In genomic region chr16:57612494-57612893, GRCh38 we compare ENCODE assay signal across 27 cellular contexts. TPM values are rescaled to one million over a fixed set of nuclear protein-coding genes. Genes with fewer than 3 reads are reported as not detected.
DNase-seq lines count a peak whose midpoint lies in the region; ATAC-seq and TF ChIP-seq lines count a peak whose summit lies in the region.
"Had no signal": no experiment of that assay in that cellular context is flagged by ENCODE, and none has a peak within 500 bp of the region (broad histone marks: within the 10 kb centered on the region; RNA-seq: fewer than 3 reads in every experiment).

No MANE protein-coding gene starts in this region.

- ATAC-seq in activated CD8-positive, alpha-beta memory T cell treated with anti-CD3 and anti-CD28 coated beads, Interleukin-2, amount 10 ng/mL, durations not matched to agents 7 days and 5 days = no peak
- no peak for ATAC-seq in central memory CD8-positive, alpha-beta T cell (replicated peaks; ENCODE audit: extremely low read depth, poor library complexity, severe bottlenecking)
- ATAC-seq: left cardiac atrium, psoas muscle had no signal

- peaks cover 19% of the 10 kb centered on the region for H3K4me1 ChIP-seq in osteoblast (ENCODE audit: insufficient read depth, low read length)
- H3K4me1 ChIP-seq: psoas muscle had no signal

- H3K4me3 ChIP-seq in osteoblast (ENCODE audit: insufficient read depth, low read length) = no peak overlapping the region
- H3K4me3 ChIP-seq: psoas muscle had no signal

- H3K4me1 Mint-ChIP-seq in activated CD8-positive, alpha-beta memory T cell treated with anti-CD3 and anti-CD28 coated beads, Interleukin-2, amount 10 ng/mL, durations not matched to agents 7 days and 5 days = peaks cover 73% of the 10 kb centered on the region
- peaks cover 48% of the 10 kb centered on the region for H3K4me1 Mint-ChIP-seq in central memory CD8-positive, alpha-beta T cell

- no peak overlapping the region for H3K4me3 Mint-ChIP-seq in activated CD8-positive, alpha-beta memory T cell treated with anti-CD3 and anti-CD28 coated beads, Interleukin-2, amount 10 ng/mL, durations not matched to agents 7 days and 5 days
- H3K4me3 Mint-ChIP-seq in central memory CD8-positive, alpha-beta T cell = no peak overlapping the region
- H3K4me3 Mint-ChIP-seq: CD4-positive, alpha-beta memory T cell; memory B cell; T-helper 1 cell treated with Interleukin-12 subunit alpha and Interleukin-12 subunit beta and Interleukin-4 antibody, amounts not matched to agents 30 μg/mL and 1 μg/mL, for 36 hours had no signal

- TF ChIP-seq CTCF in GM13976 (IDR thresholded peaks at IDR 0.05; ENCODE audit: borderline replicate concordance, control extremely low read depth, extremely low read depth, insufficient read depth, missing control alignments) (no peak), osteoblast (IDR thresholded peaks at IDR 0.05; ENCODE audit: extremely low read depth, low read depth, low read length) (no peak)

- H4K20me1 ChIP-seq in osteoblast (ENCODE audit: insufficient read depth, low read length) = no peaks in the 10 kb centered on the region

- H3K4me2 ChIP-seq in osteoblast (ENCODE audit: insufficient read depth, low read length) = no peak overlapping the region

- POLR2A ChIA-PET in HEK293T (lab: Yijun Ruan, JAX) = no interaction called here

- no peaks in the 10 kb centered on the region for H3K27me3 Mint-ChIP-seq in activated CD8-positive, alpha-beta memory T cell treated with anti-CD3 and anti-CD28 coated beads, Interleukin-2, amount 10 ng/mL, durations not matched to agents 7 days and 5 days
- no peaks in the 10 kb centered on the region for H3K27me3 Mint-ChIP-seq in central memory CD8-positive, alpha-beta T cell
- H3K27me3 Mint-ChIP-seq: CD4-positive, alpha-beta memory T cell had no signal

- H3K27ac ChIP-seq in osteoblast (ENCODE audit: low read depth, low read length) = no peak overlapping the region
- H3K27ac ChIP-seq: psoas muscle had no signal

- H3K9me3 ChIP-seq in osteoblast (ENCODE audit: low read depth, low read length) = no peaks in the 10 kb centered on the region
- H3K9me3 ChIP-seq: psoas muscle had no signal

- H3K79me2 ChIP-seq in osteoblast (ENCODE audit: insufficient read depth, low read length) = no peaks in the 10 kb centered on the region

- no peaks in the 10 kb centered on the region for H3K9me3 Mint-ChIP-seq in activated CD8-positive, alpha-beta memory T cell treated with anti-CD3 and anti-CD28 coated beads, Interleukin-2, amount 10 ng/mL, durations not matched to agents 7 days and 5 days (ENCODE audit: low read depth)
- no peaks in the 10 kb centered on the region for H3K9me3 Mint-ChIP-seq in central memory CD8-positive, alpha-beta T cell
- H3K9me3 Mint-ChIP-seq: CD4-positive, alpha-beta memory T cell; memory B cell; T-helper 1 cell treated with Interleukin-12 subunit alpha and Interleukin-12 subunit beta and Interleukin-4 antibody, amounts not matched to agents 30 μg/mL and 1 μg/mL, for 36 hours had no signal

- no peak for DNase-seq in activated CD8-positive, alpha-beta memory T cell treated with anti-CD3 and anti-CD28 coated beads, Interleukin-2, amount 10 ng/mL, durations not matched to agents 7 days and 5 days
- DNase-seq in activated CD8-positive, alpha-beta memory T cell treated with anti-CD3 and anti-CD28 coated beads, Interleukin-2, amount 50 U/mL, for 4 hours = no peak
- peak; percentile 15 for DNase-seq in GM13976 (ENCODE audit: low spot score)
- DNase-seq in central memory CD8-positive, alpha-beta T cell (ENCODE audit: low spot score in 2 of 2) = no peak
- peak; percentile 11 for DNase-seq in osteoblast (ENCODE audit: insufficient read length, low spot score, missing footprints)
- DNase-seq in stimulated activated CD4-positive, alpha-beta T cell treated with anti-CD3 and anti-CD28 coated beads, Interleukin-2, amount 100 ng/mL, for 48 hours = no peak
- no peak for DNase-seq in HEK293T (ENCODE audit: extremely low spot score)
- DNase-seq in SHP77 treated with DMSO at 0.1 percent for 48 hours (lab: John Stamatoyannopoulos, UW) = no peak
- DNase-seq: activated CD4-positive, CD25-positive, alpha-beta regulatory T cell treated with anti-CD3 and anti-CD28 coated beads, Interleukin-2, amount 50 U/mL, for 72 hours; caudate nucleus; CD4-positive, alpha-beta memory T cell; HCEC 1CT; KG1; left cardiac atrium; MM.1S; NCI-H2029 treated with DMSO at 0.1 percent for 48 hours; NCI-H526 treated with DMSO at 0.1 percent for 48 hours; psoas muscle; stimulated activated CD4-positive, alpha-beta T cell treated with anti-CD3 and anti-CD28 coated beads, Interleukin-15, amount 100 ng/mL, for 24 hours; stimulated activated naive CD4-positive, alpha-beta T cell treated with Interleukin-2 at 50 U/mL for 16 hours had no signal

- in situ Hi-C loops in GM13976 (cut with MboI; ENCODE audit: low sequenced_read_pairs, unreplicated experiment) = no loop called here

- H3K36me3 ChIP-seq in osteoblast (ENCODE audit: insufficient read depth, low read length) = no peaks in the 10 kb centered on the region

- no peak overlapping the region for H2AFZ ChIP-seq in osteoblast (ENCODE audit: low read length)

- peaks cover 7% of the 10 kb centered on the region for H3K27me3 ChIP-seq in osteoblast (ENCODE audit: insufficient read depth, low read length)

- H3K36me3 Mint-ChIP-seq in activated CD8-positive, alpha-beta memory T cell treated with anti-CD3 and anti-CD28 coated beads, Interleukin-2, amount 10 ng/mL, durations not matched to agents 7 days and 5 days = peaks cover 3% of the 10 kb centered on the region
- H3K36me3 Mint-ChIP-seq in central memory CD8-positive, alpha-beta T cell (ENCODE audit: insufficient read depth) = no peaks in the 10 kb centered on the region
- H3K36me3 Mint-ChIP-seq: CD4-positive, alpha-beta memory T cell; memory B cell had no signal

- CTCF ChIA-PET in activated CD8-positive, alpha-beta memory T cell treated with anti-CD3 and anti-CD28 coated beads, Interleukin-2, amount 10 ng/mL, durations not matched to agents 7 days and 5 days (lab: Charles Lee) = interaction anchor here (0.7 to 11.8 kb wide), 4 partner anchors 11 to 35 kb away, joined by 3 to 230 read pairs (median 101); no protein-coding TSS in a partner anchor
- CTCF ChIA-PET in HEK293T (lab: Yijun Ruan, JAX) = no interaction called here

- peak overlapping the region; percentile 0 for H3K27ac Mint-ChIP-seq in activated CD8-positive, alpha-beta memory T cell treated with anti-CD3 and anti-CD28 coated beads, Interleukin-2, amount 10 ng/mL, durations not matched to agents 7 days and 5 days
- peak overlapping the region; percentile 59 for H3K27ac Mint-ChIP-seq in central memory CD8-positive, alpha-beta T cell (ENCODE audit: low read depth)
- H3K27ac Mint-ChIP-seq: memory B cell; T-helper 1 cell treated with Interleukin-12 subunit alpha and Interleukin-12 subunit beta and Interleukin-4 antibody, amounts not matched to agents 30 μg/mL and 1 μg/mL, for 36 hours had no signal

TF ChIP-seq in HEK293T, 16 proteins besides CTCF, POLR2A, EP300 and RAD21:
- TF ChIP-seq ELF4 (IDR thresholded peaks at IDR 0.05) (no peak), TARDBP (IDR thresholded peaks at IDR 0.05) (no peak), FOXM1 (IDR thresholded peaks at IDR 0.05; ENCODE audit: borderline replicate concordance) (no peak), SP1 (IDR thresholded peaks at IDR 0.05) (no peak), ARNT (IDR thresholded peaks at IDR 0.05) (no peak), NFRKB (IDR thresholded peaks at IDR 0.05) (no peak), FOXK2 (IDR thresholded peaks at IDR 0.05) (no peak), L3MBTL2 (conservative IDR thresholded peaks at IDR 0.05) (no peak), LEF1 (IDR thresholded peaks at IDR 0.05; ENCODE audit: borderline replicate concordance) (no peak)

RNA-seq across cellular contexts. Expression of gene ADGRG1, which starts 15.9 kb away (rescaled TPM):
- total RNA-seq in activated CD8-positive, alpha-beta memory T cell treated with anti-CD3 and anti-CD28 coated beads, Interleukin-2, amount 10 ng/mL, durations not matched to agents 7 days and 5 days = 10 to 100 TPM in 1 of 2 experiments, 1 to 10 TPM in 1; 7.3 to 19.9 TPM
- 0.29 and 0.72 TPM in 2 replicates for total RNA-seq in osteoblast

RNA-seq across cellular contexts. Expression of gene ADGRG3, which starts 55.6 kb away (rescaled TPM):
- not detected for total RNA-seq in activated CD8-positive, alpha-beta memory T cell treated with anti-CD3 and anti-CD28 coated beads, Interleukin-2, amount 10 ng/mL, durations not matched to agents 7 days and 5 days
- total RNA-seq in osteoblast = not detected in 2 replicates
- total RNA-seq: A172; activated CD8-positive, alpha-beta memory T cell treated with anti-CD3 and anti-CD28 coated beads for 36 hours; astrocyte; CD4-positive, alpha-beta memory T cell; Daoy; SK-MEL-5 had no signal

Comparison
In these comparisons a context has a peak if more than half of its experiments do, and no peak if none do; other contexts are left out.
1. DNase-seq: peak in GM13976 (single experiment) and osteoblast (single experiment); none in activated CD8-positive, alpha-beta memory T cell treated with anti-CD3 and anti-CD28 coated beads, Interleukin-2, amount 10 ng/mL, durations not matched to agents 7 days and 5 days (single experiment), activated CD8-positive, alpha-beta memory T cell treated with anti-CD3 and anti-CD28 coated beads, Interleukin-2, amount 50 U/mL, for 4 hours (single experiment), central memory CD8-positive, alpha-beta T cell (0 of 2), stimulated activated CD4-positive, alpha-beta T cell treated with anti-CD3 and anti-CD28 coated beads, Interleukin-2, amount 100 ng/mL, for 48 hours (0 of 2), HEK293T (single experiment) and SHP77 treated with DMSO at 0.1 percent for 48 hours (single experiment).